31 cellular contexts compared by ENCODE assay signal in genomic region chr10:84549368-84549767, GRCh38.
"Had no signal": no experiment of that assay in that cellular context is flagged by ENCODE, and none has a peak within 500 bp of the region (broad histone marks: within the 10 kb centered on the region; RNA-seq: fewer than 3 reads in every experiment).

No MANE protein-coding gene starts in this region.

- ATAC-seq: activated CD8-positive, alpha-beta memory T cell treated with anti-CD3 and anti-CD28 coated beads, Interleukin-2, amount 10 ng/mL, durations not matched to agents 7 days and 5 days; PC-3; Right ventricle myocardium inferior had no signal

- H3K27ac ChIP-seq: ascending aorta, cardiac muscle cell, Peyer's patch, RWPE1, VCaP had no signal

- H3K36me3 ChIP-seq: ascending aorta, cardiac muscle cell, Peyer's patch had no signal

- H3K27ac Mint-ChIP-seq: activated B cell treated with CpG ODN at 0.5 μM for 24 hours; activated CD4-positive, alpha-beta memory T cell treated with anti-CD3 and anti-CD28 coated beads for 36 hours; activated CD8-positive, alpha-beta memory T cell treated with anti-CD3 and anti-CD28 coated beads, Interleukin-2, amount 10 ng/mL, durations not matched to agents 7 days and 5 days; activated naive CD8-positive, alpha-beta T cell treated with anti-CD3 and anti-CD28 coated beads for 36 hours had no signal

- H3K27me3 ChIP-seq: ascending aorta, cardiac muscle cell, Peyer's patch had no signal

- H3K4me3 Mint-ChIP-seq: activated B cell treated with CpG ODN at 0.5 μM for 24 hours; activated CD4-positive, alpha-beta memory T cell treated with anti-CD3 and anti-CD28 coated beads for 36 hours; activated CD8-positive, alpha-beta memory T cell treated with anti-CD3 and anti-CD28 coated beads, Interleukin-2, amount 10 ng/mL, durations not matched to agents 7 days and 5 days; activated naive CD8-positive, alpha-beta T cell treated with anti-CD3 and anti-CD28 coated beads for 36 hours; central memory CD8-positive, alpha-beta T cell had no signal

- H3K4me1 ChIP-seq: ascending aorta, Peyer's patch had no signal

- DNase-seq: activated B cell treated with CpG ODN at 0.5 μM for 24 hours; activated CD4-positive, alpha-beta T cell treated with anti-CD3 and anti-CD28 coated beads for 4 hours; activated CD4-positive, alpha-beta T cell treated with anti-CD3 and anti-CD28 coated beads, Interleukin-2, amount 50 U/mL, for 1 hour; activated CD4-positive, CD25-positive, alpha-beta regulatory T cell treated with anti-CD3 and anti-CD28 coated beads, Interleukin-2, amount 50 U/mL, for 72 hours; activated CD8-positive, alpha-beta memory T cell treated with anti-CD3 and anti-CD28 coated beads for 24 hours; activated CD8-positive, alpha-beta memory T cell treated with anti-CD3 and anti-CD28 coated beads, Interleukin-2, amount 10 ng/mL, durations not matched to agents 7 days and 5 days; activated CD8-positive, alpha-beta memory T cell treated with anti-CD3 and anti-CD28 coated beads, Interleukin-2, amount 50 U/mL, for 48 hours; activated effector memory CD4-positive, alpha-beta T cell treated with Interleukin-2 at 50 U/mL for 16 hours; activated naive CD4-positive, alpha-beta T cell treated with anti-CD3 and anti-CD28 coated beads, Interleukin-2, amount 50 U/mL, for 16 hours; activated naive CD8-positive, alpha-beta T cell treated with anti-CD3 and anti-CD28 coated beads for 36 hours; activated T-cell treated with anti-CD3 and anti-CD28 coated beads, Interleukin-2, amount 50 U/mL, for 48 hours; amniotic stem cell; NCI-H1105; NCI-H1417 treated with DMSO at 0.1 percent for 48 hours; NCI-H187 treated with DMSO at 0.1 percent for 48 hours; NCI-H2081; NCI-H226; NCI-H446 treated with DMSO at 0.1 percent for 48 hours; PC-3; Peyer's patch; SW 1271; T-helper 1 cell; T-helper 2 cell; T-helper 9 cell had no signal

- H3K9me3 Mint-ChIP-seq: activated B cell treated with CpG ODN at 0.5 μM for 24 hours; activated CD4-positive, alpha-beta memory T cell treated with anti-CD3 and anti-CD28 coated beads for 36 hours; activated naive CD8-positive, alpha-beta T cell treated with anti-CD3 and anti-CD28 coated beads for 36 hours; central memory CD8-positive, alpha-beta T cell had no signal

- H3K4me3 ChIP-seq: ascending aorta, cardiac muscle cell, Peyer's patch had no signal

- H3K36me3 Mint-ChIP-seq: activated CD4-positive, alpha-beta memory T cell treated with anti-CD3 and anti-CD28 coated beads for 36 hours; activated CD8-positive, alpha-beta memory T cell treated with anti-CD3 and anti-CD28 coated beads, Interleukin-2, amount 10 ng/mL, durations not matched to agents 7 days and 5 days; activated naive CD8-positive, alpha-beta T cell treated with anti-CD3 and anti-CD28 coated beads for 36 hours had no signal

- H3K4me1 Mint-ChIP-seq: activated B cell treated with CpG ODN at 0.5 μM for 24 hours; activated CD8-positive, alpha-beta memory T cell treated with anti-CD3 and anti-CD28 coated beads, Interleukin-2, amount 10 ng/mL, durations not matched to agents 7 days and 5 days; activated naive CD8-positive, alpha-beta T cell treated with anti-CD3 and anti-CD28 coated beads for 36 hours; central memory CD8-positive, alpha-beta T cell had no signal

- H3K9me3 ChIP-seq: ascending aorta, Peyer's patch had no signal
